ENCODE assay signal across 7 cellular contexts in genomic region chr13:43023244-43023931, GRCh38. TPM values are rescaled to one million over a fixed set of nuclear protein-coding genes. Genes with fewer than 3 reads are reported as not detected.
DNase-seq lines count a peak whose midpoint lies in the region; ATAC-seq and TF ChIP-seq lines count a peak whose summit lies in the region.

Gene DNAJC15, plus strand, starts transcription at chr13:43023586. Its CDS starts 41 bp downstream, at chr13:43023627.

- DNase-seq in OCI-M1 (lab: John Stamatoyannopoulos, UW), result peak; percentile 93
- peak; percentile 52 for DNase-seq in activated effector memory CD4-positive, alpha-beta T cell treated with Interleukin-2 at 50 U/mL for 16 hours
- peak; percentile 77 for DNase-seq in fibroblast of villous mesenchyme (ENCODE audit: low read depth)
- DNase-seq in nephron progenitor cell, result peak; percentile 67

- peaks cover 15% of the 10 kb centered on the region for H3K9me3 Mint-ChIP-seq in nephron progenitor cell
- no peaks in the 10 kb centered on the region for H3K9me3 Mint-ChIP-seq in stimulated activated naive CD8-positive, alpha-beta T cell treated with anti-CD3 and anti-CD28 coated beads, Interleukin-15, Interleukin-2, amounts not matched to agents 100 ng/mL and 50 ng/mL, for 24 hours

- H3K4me3 ChIP-seq in fibroblast of villous mesenchyme (ENCODE audit: low read depth, low read length), result peak within 1 kb of the TSS; percentile 61

- peak within 1 kb of the TSS; percentile 94 for H3K4me3 Mint-ChIP-seq in nephron progenitor cell
- peak within 1 kb of the TSS; percentile 96 for H3K4me3 Mint-ChIP-seq in stimulated activated naive CD8-positive, alpha-beta T cell treated with anti-CD3 and anti-CD28 coated beads, Interleukin-15, Interleukin-2, amounts not matched to agents 100 ng/mL and 50 ng/mL, for 24 hours

- no peak for TF ChIP-seq CTCF in fibroblast of villous mesenchyme (IDR thresholded peaks at IDR 0.05; ENCODE audit: insufficient read depth, low read depth, low read length)
- no peak for TF ChIP-seq CTCF in nephron progenitor cell (IDR thresholded peaks at IDR 0.05)

- H3K27me3 Mint-ChIP-seq in nephron progenitor cell (ENCODE audit: low read depth, poor library complexity), result peaks cover 3% of the 10 kb centered on the region
- H3K27me3 Mint-ChIP-seq in stimulated activated naive CD8-positive, alpha-beta T cell treated with anti-CD3 and anti-CD28 coated beads, Interleukin-15, Interleukin-2, amounts not matched to agents 100 ng/mL and 50 ng/mL, for 24 hours, result no peaks in the 10 kb centered on the region

- H3K27ac Mint-ChIP-seq in nephron progenitor cell, result peak within 1 kb of the TSS; percentile 98
- peak within 1 kb of the TSS; percentile 94 for H3K27ac Mint-ChIP-seq in stimulated activated naive CD8-positive, alpha-beta T cell treated with anti-CD3 and anti-CD28 coated beads, Interleukin-15, Interleukin-2, amounts not matched to agents 100 ng/mL and 50 ng/mL, for 24 hours

- peaks cover 30% of the 10 kb centered on the region for H3K4me1 Mint-ChIP-seq in nephron progenitor cell
- peaks cover 29% of the 10 kb centered on the region for H3K4me1 Mint-ChIP-seq in stimulated activated naive CD8-positive, alpha-beta T cell treated with anti-CD3 and anti-CD28 coated beads, Interleukin-15, Interleukin-2, amounts not matched to agents 100 ng/mL and 50 ng/mL, for 24 hours (ENCODE audit: low read depth)

- peaks cover 28% of the 10 kb centered on the region for H3K36me3 Mint-ChIP-seq in nephron progenitor cell (ENCODE audit: low read depth)
- H3K36me3 Mint-ChIP-seq in stimulated activated naive CD8-positive, alpha-beta T cell treated with anti-CD3 and anti-CD28 coated beads, Interleukin-15, Interleukin-2, amounts not matched to agents 100 ng/mL and 50 ng/mL, for 24 hours (ENCODE audit: low read depth), result peaks cover 7% of the 10 kb centered on the region

- ATAC-seq in GM18909 (IDR thresholded peaks at IDR 0.05; ENCODE audit: poor library complexity, unreplicated experiment) (peak; percentile 89), HG03108 (IDR thresholded peaks at IDR 0.05; ENCODE audit: unreplicated experiment) (peak; percentile 84)

RNA-seq across cellular contexts. Expression of gene DNAJC15, which starts in this region (rescaled TPM):
- 4.7 and 6.1 TPM in 2 replicates for total RNA-seq in fibroblast of villous mesenchyme

Comparison
In these comparisons a context has a peak if more than half of its experiments do, and no peak if none do; other contexts are left out.
1. Peak in every context shown above with its lines: DNase-seq, ATAC-seq and H3K4me3 ChIP-seq.